13 cellular contexts compared by ENCODE assay signal in genomic region chr14:20435454-20436362, GRCh38. TPM values are rescaled to one million over a fixed set of nuclear protein-coding genes. Genes with fewer than 3 reads are reported as not detected.
DNase-seq lines count a peak whose midpoint lies in the region; ATAC-seq, FAIRE-seq and TF ChIP-seq lines count a peak whose summit lies in the region.
"Had no signal": no experiment of that assay in that cellular context is flagged by ENCODE, and none has a peak within 500 bp of the region (broad histone marks: within the 10 kb centered on the region; RNA-seq: fewer than 3 reads in every experiment).

KLHL33 (minus strand) TSS chr14:20436166; CDS start chr14:20435811, 355 bp downstream.

- H2AK5ac ChIP-seq in trophoblast cell (ENCODE audit: low read length), result no peak within 1 kb of the TSS

- no peak for FAIRE-seq in A549 (lab: Jason Lieb, UNC)
- no peak for FAIRE-seq in GM12891 (lab: Jason Lieb, UNC)
- FAIRE-seq: TTC549 had no signal

- H3K18ac ChIP-seq in trophoblast cell (ENCODE audit: low read length), result no peak within 1 kb of the TSS

- H3K9me3 Mint-ChIP-seq in glutamatergic neuron (ENCODE audit: unreplicated experiment), result peaks cover 2% of the 10 kb centered on the region
- H3K9me3 Mint-ChIP-seq: activated T-cell treated with anti-CD3 and anti-CD28 coated beads, Interleukin-2, amount 50 U/mL, for 24 hours; central memory CD8-positive, alpha-beta T cell had no signal

- H3K9ac ChIP-seq in trophoblast cell (ENCODE audit: low read length), result no peak within 1 kb of the TSS

- H4K8ac ChIP-seq in trophoblast cell (ENCODE audit: low read depth, low read length), result no peak within 1 kb of the TSS

- no peak within 1 kb of the TSS for H2AFZ ChIP-seq in trophoblast cell (ENCODE audit: insufficient read depth, low read length, poor library complexity)

- no peak within 1 kb of the TSS for H3K14ac ChIP-seq in trophoblast cell (ENCODE audit: low read length)

- H3K4me3 Mint-ChIP-seq in glutamatergic neuron (ENCODE audit: unreplicated experiment), result peak within 1 kb of the TSS; percentile 73
- H3K4me3 Mint-ChIP-seq: activated T-cell treated with anti-CD3 and anti-CD28 coated beads, Interleukin-2, amount 50 U/mL, for 24 hours; central memory CD8-positive, alpha-beta T cell had no signal

- H3K79me2 ChIP-seq in trophoblast cell (ENCODE audit: control insufficient read depth, insufficient read depth, low read length, poor library complexity), result no peaks in the 10 kb centered on the region

- H3K36me3 ChIP-seq in trophoblast cell (ENCODE audit: control insufficient read depth in 1 of 2, insufficient read depth in 2 of 2, low read length in 2 of 2), result no peaks in the 10 kb centered on the region
- H3K36me3 ChIP-seq: Peyer's patch had no signal

- H3K4me3 ChIP-seq in A549 (no peak within 1 kb of the TSS), trophoblast cell (ENCODE audit: low read depth, low read length) (no peak within 1 kb of the TSS)

- no peak for TF ChIP-seq EP300 in A549 (IDR thresholded peaks at IDR 0.05)

- no peak within 1 kb of the TSS for H2BK12ac ChIP-seq in trophoblast cell (ENCODE audit: low read length)

- H3K9me3 ChIP-seq in A549, result no peaks in the 10 kb centered on the region
- no peaks in the 10 kb centered on the region for H3K9me3 ChIP-seq in trophoblast cell (ENCODE audit: insufficient read depth, low read depth, low read length)
- H3K9me3 ChIP-seq: Peyer's patch had no signal

- peak in 1 of 2 experiments; percentile 12; a peak in 1 of 6 replicates for ATAC-seq in A549
- no peak for ATAC-seq in GM19324 (IDR thresholded peaks at IDR 0.05; ENCODE audit: low FRiP score, unreplicated experiment)
- no peak for ATAC-seq in HG03280 (IDR thresholded peaks at IDR 0.05; ENCODE audit: unreplicated experiment)

- H4K91ac ChIP-seq in trophoblast cell (ENCODE audit: low read depth, low read length), result no peak within 1 kb of the TSS

- TF ChIP-seq CTCF in A549 (IDR thresholded peaks at IDR 0.05) (no peak), glutamatergic neuron (IDR thresholded peaks at IDR 0.05; ENCODE audit: partially characterized antibody, unreplicated experiment) (no peak)

- H3K27ac ChIP-seq in A549 (no peak within 1 kb of the TSS), trophoblast cell (ENCODE audit: low read depth, low read length) (no peak within 1 kb of the TSS)

- H3K27me3 Mint-ChIP-seq in glutamatergic neuron (ENCODE audit: unreplicated experiment), result peaks cover 8% of the 10 kb centered on the region
- H3K27me3 Mint-ChIP-seq: activated T-cell treated with anti-CD3 and anti-CD28 coated beads, Interleukin-2, amount 50 U/mL, for 24 hours; central memory CD8-positive, alpha-beta T cell had no signal

- no peak for TF ChIP-seq POLR2A in A549 (IDR thresholded peaks at IDR 0.05; ENCODE audit: low read length)
- TF ChIP-seq POLR2A in GM12891 (IDR thresholded peaks at IDR 0.05; ENCODE audit: low read depth, low read length), result no peak

- no peak within 1 kb of the TSS for H4K12ac ChIP-seq in trophoblast cell (ENCODE audit: low read depth, low read length)

- no peak within 1 kb of the TSS for H3K27ac Mint-ChIP-seq in glutamatergic neuron (ENCODE audit: unreplicated experiment)
- H3K27ac Mint-ChIP-seq: activated T-cell treated with anti-CD3 and anti-CD28 coated beads, Interleukin-2, amount 50 U/mL, for 24 hours had no signal

- CTCF ChIA-PET in A549 (lab: Yijun Ruan, JAX), result interaction anchor here (1.2 to 2.0 kb wide), 3 partner anchors 11 to 108 kb away, joined by 3 to 9 read pairs (median 5); no protein-coding TSS in a partner anchor

- H2BK5ac ChIP-seq in trophoblast cell (ENCODE audit: low read depth, low read length, poor library complexity), result no peak within 1 kb of the TSS

- no peak for TF ChIP-seq RAD21 in A549 (conservative IDR thresholded peaks at IDR 0.05 in 1 of 2, IDR thresholded peaks at IDR 0.05 in 1 of 2)

- H3K23ac ChIP-seq in trophoblast cell (ENCODE audit: low read length), result peak within 1 kb of the TSS; percentile 18

- no peak within 1 kb of the TSS for H2BK120ac ChIP-seq in trophoblast cell (ENCODE audit: insufficient read depth, low read length, poor library complexity)

- no peaks in the 10 kb centered on the region for H3K4me1 Mint-ChIP-seq in glutamatergic neuron (ENCODE audit: low read depth, unreplicated experiment)

- DNase-seq in A549 (ENCODE audit: low read depth in 1 of 2, low spot score in 1 of 2) (no peak), NCI-H526 treated with DMSO at 0.1 percent for 48 hours (lab: John Stamatoyannopoulos, UW) (peak; percentile 10), glutamatergic neuron (no peak), trophoblast cell (no peak), GM12891 (ENCODE audit: insufficient read length, low spot score) (no peak), NOMO-1 treated with DMSO at 0.1 percent for 48 hours (lab: John Stamatoyannopoulos, UW; ENCODE audit: unreplicated experiment) (no peak)
- DNase-seq: activated T-cell treated with anti-CD3 and anti-CD28 coated beads, Interleukin-2, amount 50 U/mL, for 24 hours; NCI-H1048 had no signal

- no peaks in the 10 kb centered on the region for H3K36me3 Mint-ChIP-seq in glutamatergic neuron (ENCODE audit: unreplicated experiment)

- 79% methylated on average over 23 of the region's 28 CpGs for WGBS in A549 (ENCODE audit: missing lambda C conversion rate)
- WGBS in trophoblast cell (ENCODE audit: extremely low coverage, insufficient coverage, insufficient read length), result no CpG with 5 or more reads among the region's 28 CpGs

- POLR2A ChIA-PET in A549 (lab: Yijun Ruan, JAX), result no interaction called here

- H3K4me2 ChIP-seq in A549 (no peak within 1 kb of the TSS), trophoblast cell (ENCODE audit: low read length) (peak within 1 kb of the TSS; percentile 2)

- H3K79me1 ChIP-seq in trophoblast cell (ENCODE audit: low read length), result no peaks in the 10 kb centered on the region

- H3K27me3 ChIP-seq in trophoblast cell (ENCODE audit: insufficient read depth, low read length), result no peaks in the 10 kb centered on the region
- H3K27me3 ChIP-seq: Peyer's patch had no signal

- H3K4me1 ChIP-seq in A549, result no peaks in the 10 kb centered on the region
- H3K4me1 ChIP-seq in trophoblast cell (ENCODE audit: control insufficient read depth in 1 of 2, insufficient read depth in 2 of 2, low read length in 2 of 2), result no peaks in the 10 kb centered on the region

- H3K4ac ChIP-seq in trophoblast cell (ENCODE audit: low read depth, low read length), result no peak within 1 kb of the TSS

TF ChIP-seq in A549, 52 proteins besides CTCF, POLR2A, EP300 and RAD21:
- peak; percentile 14 for TF ChIP-seq MAFK (IDR thresholded peaks at IDR 0.05; ENCODE audit: partially characterized antibody)
- TF ChIP-seq, protein P1, sequence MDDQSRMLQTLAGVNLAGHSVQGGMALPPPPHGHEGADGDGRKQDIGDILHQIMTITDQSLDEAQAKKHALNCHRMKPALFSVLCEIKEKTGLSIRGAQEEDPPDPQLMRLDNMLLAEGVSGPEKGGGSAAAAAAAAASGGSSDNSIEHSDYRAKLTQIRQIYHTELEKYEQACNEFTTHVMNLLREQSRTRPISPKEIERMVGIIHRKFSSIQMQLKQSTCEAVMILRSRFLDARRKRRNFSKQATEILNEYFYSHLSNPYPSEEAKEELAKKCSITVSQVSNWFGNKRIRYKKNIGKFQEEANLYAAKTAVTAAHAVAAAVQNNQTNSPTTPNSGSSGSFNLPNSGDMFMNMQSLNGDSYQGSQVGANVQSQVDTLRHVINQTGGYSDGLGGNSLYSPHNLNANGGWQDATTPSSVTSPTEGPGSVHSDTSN (IDR thresholded peaks at IDR 0.05), result no peak

TF ChIP-seq in GM12891, 5 proteins besides CTCF, POLR2A, EP300 and RAD21:
- no peak for TF ChIP-seq POLR2AphosphoS5 (IDR thresholded peaks at IDR 0.05; ENCODE audit: low read depth, low read length)
- TF ChIP-seq PAX5 (IDR thresholded peaks at IDR 0.05; ENCODE audit: insufficient read depth, low read length, severe bottlenecking), result no peak
- TF ChIP-seq SPI1 (IDR thresholded peaks at IDR 0.05; ENCODE audit: low read depth, low read length), result no peak
- TF ChIP-seq TAF1 (IDR thresholded peaks at IDR 0.05; ENCODE audit: low read depth, low read length), result no peak
- no peak for TF ChIP-seq POU2F2 (IDR thresholded peaks at IDR 0.05; ENCODE audit: low read depth, low read length)

RNA-seq across cellular contexts. Expression of gene KLHL33, which starts in this region (rescaled TPM):
- polyA plus RNA-seq in A549 (2011; rRNA removed) (not detected in 2 replicates), A549 (2017; fragmentation: RNase III; extraction: RNeasy Plus Mini Kit Qiagen cat#74134 plus additional on column Dnase treatment) (not detected in 3 replicates)
- not detected in 2 replicates for polyA plus RNA-seq in A549 (2012; cell fraction: cytosol; rRNA removed)
- 0.02 TPM in 1 of 2 replicates, not detected in the other for polyA plus RNA-seq in A549 (2012; cell fraction: nucleus; rRNA removed)
- polyA minus RNA-seq in A549 (2011; rRNA and poly(A)+ RNA removed), result not detected in 2 replicates
- total RNA-seq in glutamatergic neuron (ENCODE audit: unreplicated experiment), result 0.15 TPM
- polyA plus RNA-seq in trophoblast cell (2013), result not detected in 2 replicates
- polyA plus RNA-seq in GM12891 (2012; ENCODE audit: low read depth, missing spikeins), result 0.09 TPM
